12 cellular contexts compared by ENCODE assay signal in the genomic region with DNA sequence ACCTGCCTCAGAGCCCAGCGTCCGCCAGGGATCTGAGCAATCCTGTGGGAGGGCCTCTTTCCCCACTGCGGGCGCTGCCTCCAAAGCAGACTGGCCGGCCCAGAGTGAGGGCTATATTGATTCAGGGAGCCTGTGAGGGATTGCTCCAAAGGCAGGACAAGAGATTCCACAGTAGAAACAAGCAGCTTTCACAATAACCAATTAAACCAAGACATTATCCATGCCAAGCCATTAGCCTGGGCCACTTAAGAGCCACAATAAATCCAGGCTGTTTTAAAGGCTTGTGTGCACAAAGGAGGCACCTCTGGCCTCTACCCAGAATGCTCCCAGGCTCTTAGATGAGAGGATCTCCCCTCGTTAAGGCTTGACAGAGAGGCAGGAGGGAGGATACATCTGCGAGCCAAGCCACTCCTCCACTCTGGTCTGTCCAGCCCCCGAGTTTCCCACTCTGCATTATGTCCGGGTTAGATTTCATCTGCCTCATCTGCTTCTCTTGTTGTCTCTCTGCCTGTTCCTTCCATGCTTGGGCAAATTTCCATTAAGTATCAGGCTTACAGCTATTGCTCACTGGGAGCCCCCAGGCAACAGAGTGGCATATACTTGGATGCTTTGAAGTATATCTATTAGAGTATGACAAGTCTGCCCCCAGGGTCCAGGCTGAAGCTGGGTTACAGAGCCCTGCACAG.
DNase-seq lines count a peak whose midpoint lies in the region; TF ChIP-seq lines count a peak whose summit lies in the region.
"Had no signal": no experiment of that assay in that cellular context is flagged by ENCODE, and none has a peak within 500 bp of the region (broad histone marks: within the 10 kb centered on the region; RNA-seq: fewer than 3 reads in every experiment).

No MANE protein-coding gene starts in this region.

- H3F3A ChIP-seq in SK-N-SH (replicated peaks; ENCODE audit: insufficient read depth), result no peaks in the 10 kb centered on the region

- no peak overlapping the region for H2BK12ac ChIP-seq in H9 (ENCODE audit: insufficient read length, low read depth, low read length)

- H3K27ac ChIP-seq in breast epithelium (no peak overlapping the region), SK-N-SH (ENCODE audit: low read depth in 2 of 2, low read length in 1 of 2) (peak overlapping the region in 1 of 2 experiments; percentile 75; a peak in 2 of 4 replicates), temporal lobe (ENCODE audit: low read depth, low read length) (peak overlapping the region; percentile 93), H9 (ENCODE audit: insufficient read length, low read depth, low read length) (no peak overlapping the region)

- H3K27me3 Mint-ChIP-seq in MCF 10A (ENCODE audit: insufficient read depth, unreplicated experiment), result no peaks in the 10 kb centered on the region
- peaks cover 7% of the 10 kb centered on the region for H3K27me3 Mint-ChIP-seq in H9 (ENCODE audit: low read depth)
- peaks cover 5% of the 10 kb centered on the region for H3K27me3 Mint-ChIP-seq in endothelial cell (ENCODE audit: unreplicated experiment)

- H2AK5ac ChIP-seq in H9 (ENCODE audit: insufficient read length, low read length), result no peak overlapping the region

- no peak overlapping the region for H2BK5ac ChIP-seq in H9 (ENCODE audit: insufficient read length, low read length)

- CTCF ChIA-PET in MCF 10A (lab: Yijun Ruan, JAX), result no interaction called here
- CTCF ChIA-PET in SK-N-SH (lab: Yijun Ruan, JAX), result no interaction called here

- no peak overlapping the region for H3K18ac ChIP-seq in H9 (ENCODE audit: insufficient read length, low read depth, low read length)

- no peaks in the 10 kb centered on the region for H3K4me1 Mint-ChIP-seq in MCF 10A (ENCODE audit: insufficient read depth, unreplicated experiment)
- H3K4me1 Mint-ChIP-seq in H9, result peaks cover 8 to 10% of the 10 kb centered on the region in 2 experiments
- no peaks in the 10 kb centered on the region for H3K4me1 Mint-ChIP-seq in endothelial cell (ENCODE audit: unreplicated experiment)

- H4K20me1 ChIP-seq in SK-N-SH (ENCODE audit: insufficient read depth) (no peaks in the 10 kb centered on the region), H9 (ENCODE audit: control insufficient read depth, insufficient read depth, insufficient read length) (no peaks in the 10 kb centered on the region)

- H3K4me3 Mint-ChIP-seq in MCF 10A (ENCODE audit: unreplicated experiment), result no peak overlapping the region
- H3K4me3 Mint-ChIP-seq in H9, result no peak overlapping the region
- H3K4me3 Mint-ChIP-seq in endothelial cell (ENCODE audit: unreplicated experiment), result no peak overlapping the region

- H4K91ac ChIP-seq in H9 (ENCODE audit: insufficient read length, low read depth, low read length), result no peak overlapping the region

- no peak overlapping the region for H2BK120ac ChIP-seq in H9 (ENCODE audit: low read depth, low read length, poor library complexity, severe bottlenecking)

- H2BK20ac ChIP-seq in H9 (ENCODE audit: low read depth, low read length, poor library complexity, severe bottlenecking), result no peak overlapping the region

- no peak overlapping the region; the same call in 1 of the 2 replicates for H3K14ac ChIP-seq in H9 (ENCODE audit: insufficient read depth, low read length)

- no peak overlapping the region for H3K23ac ChIP-seq in H9 (ENCODE audit: insufficient read length, low read depth, low read length)

- H3K9ac ChIP-seq in SK-N-SH (no peak overlapping the region), H9 (ENCODE audit: extremely low read depth, insufficient read length, low read length) (no peak overlapping the region)

- H3K9me3 ChIP-seq in breast epithelium (no peaks in the 10 kb centered on the region), SK-N-SH (no peaks in the 10 kb centered on the region), H9 (ENCODE audit: control insufficient read depth, low read depth, low read length) (no peaks in the 10 kb centered on the region)

- peak in 1 of 2 experiments; percentile 64; a peak in 2 of 4 replicates for TF ChIP-seq EP300 in SK-N-SH (IDR thresholded peaks at IDR 0.05; ENCODE audit: borderline replicate concordance in 1 of 2, low read depth in 1 of 2, low read length in 1 of 2)

- no peak overlapping the region for H2AFZ ChIP-seq in SK-N-SH (ENCODE audit: low read depth)
- H2AFZ ChIP-seq in H9 (ENCODE audit: low read length), result no peak overlapping the region

- no peaks in the 10 kb centered on the region for H3K23me2 ChIP-seq in H9 (ENCODE audit: insufficient read length, low read depth, low read length, poor library complexity, severe bottlenecking)

- TF ChIP-seq RAD21 in SK-N-SH (IDR thresholded peaks at IDR 0.05; ENCODE audit: low read length), result no peak

- H3K4ac ChIP-seq in H9 (ENCODE audit: low read depth, low read length), result no peak overlapping the region

- peak; percentile 7 for DNase-seq in MCF 10A (ENCODE audit: unreplicated experiment)
- DNase-seq in breast epithelium (ENCODE audit: low spot score in 2 of 2), result no peak
- DNase-seq in SK-N-SH, result peak; percentile 78
- DNase-seq in globus pallidus (ENCODE audit: low spot score), result peak; percentile 62
- DNase-seq in H9, result no peak
- no peak for DNase-seq in endothelial cell (ENCODE audit: low spot score)
- no peak for DNase-seq in hepatic stellate cell (ENCODE audit: low spot score)
- DNase-seq: activated CD4-positive, alpha-beta T cell treated with anti-CD3 and anti-CD28 coated beads for 4 hours; activated gamma-delta T cell treated with Interleukin-2 at 50 U/mL for 16 hours; NCI-H1048; stimulated activated CD4-positive, alpha-beta T cell treated with anti-CD3 and anti-CD28 coated beads, Interleukin-12 subunit alpha, Interleukin-12 subunit beta, amount 100 ng/mL, for 4 hours had no signal

- no peaks in the 10 kb centered on the region for H3K9me3 Mint-ChIP-seq in MCF 10A (ENCODE audit: unreplicated experiment)
- H3K9me3 Mint-ChIP-seq in H9, result no peaks in the 10 kb centered on the region
- H3K9me3 Mint-ChIP-seq in endothelial cell (ENCODE audit: unreplicated experiment), result no peaks in the 10 kb centered on the region

- no peak overlapping the region for H3K4me2 ChIP-seq in SK-N-SH
- no peak overlapping the region for H3K4me2 ChIP-seq in H9 (ENCODE audit: insufficient read depth, insufficient read length, low read length)

- H3K36me3 Mint-ChIP-seq in MCF 10A (ENCODE audit: insufficient read depth, unreplicated experiment), result peaks cover 5% of the 10 kb centered on the region
- peaks cover 0 to 1% (median 0%) of the 10 kb centered on the region in 3 experiments; a peak in 1 of 7 replicates for H3K36me3 Mint-ChIP-seq in H9 (ENCODE audit: insufficient read depth in 1 of 3, low read depth in 3 of 3)
- H3K36me3 Mint-ChIP-seq in endothelial cell (ENCODE audit: low read depth, unreplicated experiment), result no peaks in the 10 kb centered on the region

- intact Hi-C loops in MCF 10A (cut with micrococcal nuclease) (no loop called here), breast epithelium (cut with DNase I; ENCODE audit: low total_unique reads) (no loop called here)

- H3K4me1 ChIP-seq in breast epithelium, result no peaks in the 10 kb centered on the region
- peaks cover 0 to 42% of the 10 kb centered on the region in 2 experiments; a peak in 2 of 4 replicates for H3K4me1 ChIP-seq in SK-N-SH (ENCODE audit: control insufficient read depth in 1 of 2, insufficient read depth in 2 of 2, low read depth in 1 of 2, low read length in 1 of 2)
- no peaks in the 10 kb centered on the region for H3K4me1 ChIP-seq in H9 (ENCODE audit: insufficient read depth, low read length)

- TF ChIP-seq CTCF in MCF 10A (IDR thresholded peaks at IDR 0.05; ENCODE audit: unreplicated experiment), result no peak
- no peak for TF ChIP-seq CTCF in breast epithelium (IDR thresholded peaks at IDR 0.05)
- TF ChIP-seq CTCF in SK-N-SH (IDR thresholded peaks at IDR 0.05), result no peak
- TF ChIP-seq CTCF in H9 (conservative IDR thresholded peaks at IDR 0.05), result no peak
- no peak for TF ChIP-seq CTCF in endothelial cell (IDR thresholded peaks at IDR 0.05; ENCODE audit: unreplicated experiment)

- H3T11ph ChIP-seq in H9 (ENCODE audit: low read length), result no peak overlapping the region

- no peaks in the 10 kb centered on the region for H3K27me3 ChIP-seq in breast epithelium
- H3K27me3 ChIP-seq in SK-N-SH (ENCODE audit: insufficient read depth), result no peaks in the 10 kb centered on the region
- H3K27me3 ChIP-seq in H9 (ENCODE audit: insufficient read depth, low read length), result no peaks in the 10 kb centered on the region

- H3K79me2 ChIP-seq in SK-N-SH (ENCODE audit: insufficient read depth), result no peaks in the 10 kb centered on the region
- H3K79me2 ChIP-seq in H9 (ENCODE audit: insufficient read depth, low read length), result no peaks in the 10 kb centered on the region

- H4K8ac ChIP-seq in H9 (replicated peaks; ENCODE audit: insufficient read length, low read depth, low read length), result no peak overlapping the region

- H3K36me3 ChIP-seq in breast epithelium (no peaks in the 10 kb centered on the region), SK-N-SH (replicated peaks in 1 of 2; ENCODE audit: control insufficient read depth in 1 of 2, insufficient read depth in 2 of 2, low read length in 1 of 2) (peaks cover 0 to 20% of the 10 kb centered on the region in 2 experiments)

- no TSS peak for BruUV-seq in MCF 10A (replicated peaks; lab: Mats Ljungman, UMichigan)

- no peak for TF ChIP-seq POLR2A in breast epithelium (IDR thresholded peaks at IDR 0.05)

- H3K4me3 ChIP-seq in breast epithelium, result no peak overlapping the region
- no peak overlapping the region for H3K4me3 ChIP-seq in SK-N-SH (ENCODE audit: low read depth in 2 of 2, low read length in 1 of 2)

- H3K27ac Mint-ChIP-seq in MCF 10A (ENCODE audit: low read depth, unreplicated experiment) (no peak overlapping the region), H9 (no peak overlapping the region), endothelial cell (ENCODE audit: unreplicated experiment) (no peak overlapping the region)

- no peaks in the 10 kb centered on the region for H3K9me2 ChIP-seq in SK-N-SH

- H3K79me1 ChIP-seq in H9 (ENCODE audit: insufficient read depth, low read depth, low read length, poor library complexity, severe bottlenecking), result no peaks in the 10 kb centered on the region

- WGBS in SK-N-SH (ENCODE audit: low lambda C conversion rate), result 61% methylated on average over 9 of the region's 9 CpGs
- no CpG with 5 or more reads among the region's 9 CpGs for WGBS in H9 (ENCODE audit: extremely low coverage, insufficient read length, low lambda C conversion rate)

- POLR2A ChIA-PET in MCF 10A (lab: Yijun Ruan, JAX), result no interaction called here
- POLR2A ChIA-PET in SK-N-SH (lab: Yijun Ruan, JAX), result interaction anchor here (1.1 kb wide), 1 partner anchor 128 kb away, joined by 3 read pairs; no protein-coding TSS in a partner anchor

- H3K56ac ChIP-seq in H9 (ENCODE audit: insufficient read length, low read depth, low read length), result no peak overlapping the region

- no peak overlapping the region for H4K5ac ChIP-seq in H9 (ENCODE audit: insufficient read length, low read depth, low read length)

- H2BK15ac ChIP-seq in H9 (ENCODE audit: low read depth, low read length), result no peak overlapping the region

TF ChIP-seq in SK-N-SH, 30 proteins besides CTCF, POLR2A, EP300 and RAD21 (continues in another document):
- TF ChIP-seq GATA2 (CRISPR knock-in tag; IDR thresholded peaks at IDR 0.05) (peak; percentile 74), FOXJ3 (CRISPR knock-in tag; IDR thresholded peaks at IDR 0.05) (peak; percentile 40; the same call in 1 of the 2 replicates), TCF12 (IDR thresholded peaks at IDR 0.05) (no peak), NRF1 (IDR thresholded peaks at IDR 0.05; ENCODE audit: low read depth, low read length) (no peak)

Comparison
In these comparisons a context has a peak if more than half of its experiments do, and no peak if none do; other contexts are left out.
1. DNase-seq: peak in MCF 10A (single experiment), SK-N-SH (single experiment) and globus pallidus (single experiment); none in breast epithelium (0 of 2), H9 (single experiment), endothelial cell (single experiment) and hepatic stellate cell (single experiment).